In genomic region chrX:12370444-12371089, GRCh38 we compare ENCODE assay signal across 21 cellular contexts.
DNase-seq lines count a peak whose midpoint lies in the region; TF ChIP-seq lines count a peak whose summit lies in the region.
"Had no signal": no experiment of that assay in that cellular context is flagged by ENCODE, and none has a peak within 500 bp of the region (broad histone marks: within the 10 kb centered on the region; RNA-seq: fewer than 3 reads in every experiment).

No MANE protein-coding gene starts in this region.

- no peak overlapping the region for H2BK5ac ChIP-seq in mesenchymal stem cell (ENCODE audit: low read depth, low read length, poor library complexity, severe bottlenecking)

- H3K27ac Mint-ChIP-seq in immature natural killer cell, result no peak overlapping the region
- H3K27ac Mint-ChIP-seq: endodermal cell, naive B cell had no signal

- no peak overlapping the region for H3K18ac ChIP-seq in mesenchymal stem cell (ENCODE audit: low read depth in 1 of 2, low read length in 2 of 2)

- H2BK120ac ChIP-seq in mesenchymal stem cell (ENCODE audit: low read depth, low read length), result no peak overlapping the region

- H2BK15ac ChIP-seq in mesenchymal stem cell (ENCODE audit: low read depth, poor library complexity, severe bottlenecking), result no peak overlapping the region

- 89% methylated on average over 1 of the region's 3 CpGs for WGBS in mesenchymal stem cell

- no peak overlapping the region for H3K4ac ChIP-seq in mesenchymal stem cell (ENCODE audit: low read depth in 1 of 2, low read length in 2 of 2)

- TF ChIP-seq CTCF in AG04449 (IDR thresholded peaks at IDR 0.05; ENCODE audit: insufficient read depth, low read length, missing control alignments), result no peak
- no peak for TF ChIP-seq CTCF in HFF-Myc (IDR thresholded peaks at IDR 0.05; ENCODE audit: low read depth, low read length, missing control alignments)

- POLR2A ChIA-PET in AG04449 (lab: Yijun Ruan, JAX), result no interaction called here

- H3K27me3 ChIP-seq in mesenchymal stem cell (ENCODE audit: control insufficient read depth in 1 of 2, insufficient read depth in 1 of 2, low read length in 2 of 2), result no peaks in the 10 kb centered on the region
- H3K27me3 ChIP-seq: hepatocyte had no signal

- no peaks in the 10 kb centered on the region for H3K4me1 ChIP-seq in mesenchymal stem cell (ENCODE audit: control insufficient read depth, insufficient read depth, low read depth, low read length)
- H3K4me1 ChIP-seq: breast epithelium had no signal

- H3K36me3 Mint-ChIP-seq in immature natural killer cell, result no peaks in the 10 kb centered on the region
- H3K36me3 Mint-ChIP-seq: naive B cell had no signal

- H2AFZ ChIP-seq in mesenchymal stem cell (ENCODE audit: low read depth, low read length), result no peak overlapping the region
- H2AFZ ChIP-seq: hepatocyte had no signal

- peaks cover 0 to 13% (median 2%) of the 10 kb centered on the region in 3 donors for H3K27me3 Mint-ChIP-seq in immature natural killer cell (ENCODE audit: low read depth in 3 of 3)

- H3K4me2 ChIP-seq in mesenchymal stem cell (ENCODE audit: low read length, poor library complexity, severe bottlenecking), result no peak overlapping the region
- H3K4me2 ChIP-seq: hepatocyte had no signal

- no peak overlapping the region for H2AK5ac ChIP-seq in mesenchymal stem cell (ENCODE audit: low read length, severe bottlenecking)

- CTCF ChIA-PET in AG04449 (lab: Yijun Ruan, JAX), result no interaction called here

- H3K4me3 ChIP-seq in AG04449 (ENCODE audit: low read depth, low read length), result no peak overlapping the region
- H3K4me3 ChIP-seq in HFF-Myc (replicated peaks; ENCODE audit: low read depth, low read length), result no peak overlapping the region
- H3K4me3 ChIP-seq in mesenchymal stem cell (ENCODE audit: insufficient read depth in 1 of 2, low read depth in 1 of 2, low read length in 2 of 2), result no peak overlapping the region
- H3K4me3 ChIP-seq: breast epithelium, hepatocyte, thoracic aorta had no signal

- no peak overlapping the region for H2BK12ac ChIP-seq in mesenchymal stem cell (ENCODE audit: low read length in 2 of 2)

- H3K27ac ChIP-seq in mesenchymal stem cell (ENCODE audit: low read length, poor library complexity, severe bottlenecking), result no peak overlapping the region
- H3K27ac ChIP-seq: breast epithelium, hepatocyte, thoracic aorta had no signal

- H3K4me1 Mint-ChIP-seq in immature natural killer cell, result no peaks in the 10 kb centered on the region
- H3K4me1 Mint-ChIP-seq: endodermal cell, naive B cell had no signal

- H3K23ac ChIP-seq in mesenchymal stem cell (ENCODE audit: low read length in 2 of 2), result no peak overlapping the region

- H4K8ac ChIP-seq in mesenchymal stem cell (ENCODE audit: low read length), result no peak overlapping the region

- H3K36me3 ChIP-seq in mesenchymal stem cell (ENCODE audit: control insufficient read depth in 1 of 2, insufficient read depth in 2 of 2, low read depth in 1 of 2, low read length in 2 of 2), result no peaks in the 10 kb centered on the region
- H3K36me3 ChIP-seq: breast epithelium, thoracic aorta had no signal

- H3K79me1 ChIP-seq in mesenchymal stem cell (replicated peaks; ENCODE audit: low read length, poor library complexity, severe bottlenecking), result no peaks in the 10 kb centered on the region

- H3K9ac ChIP-seq in mesenchymal stem cell (ENCODE audit: low read length), result peak overlapping the region; percentile 57

- H3K14ac ChIP-seq in mesenchymal stem cell (ENCODE audit: low read length in 2 of 2), result no peak overlapping the region

- peaks cover 0 to 2% (median 0%) of the 10 kb centered on the region in 6 donors for H3K9me3 Mint-ChIP-seq in immature natural killer cell

- DNase-seq in AG04449 (ENCODE audit: low read depth, low spot score) (peak; percentile 60), HFF-Myc (ENCODE audit: extremely low read depth, low read depth) (peak; percentile 9), epidermal melanocyte (ENCODE audit: insufficient read length, low spot score) (peak; percentile 17), mesenchymal stem cell (peak; percentile 43), immature natural killer cell (no peak), NCI-H2081 treated with DMSO at 0.1 percent for 48 hours (lab: John Stamatoyannopoulos, UW) (no peak)
- no peak for DNase-seq in activated CD4-positive, CD25-positive, alpha-beta regulatory T cell (lab: John Stamatoyannopoulos, UW)
- no peak for DNase-seq in stimulated activated CD4-positive, alpha-beta T cell treated with anti-CD3 and anti-CD28 coated beads, Interleukin-4, amount 100 ng/mL, for 1 hour
- DNase-seq: activated CD4-positive, alpha-beta T cell treated with anti-CD3 and anti-CD28 coated beads for 1 hour; activated naive CD4-positive, alpha-beta T cell treated with Interleukin-2 at 50 U/mL for 16 hours; DMS 273 treated with DMSO at 0.1 percent for 48 hours; endodermal cell; naive B cell; NCI-H2029 treated with DMSO at 0.1 percent for 48 hours; NCI-H774; retina; stimulated activated CD8-positive, alpha-beta memory T cell treated with anti-CD3 and anti-CD28 coated beads, Interleukin-4, amount 100 ng/mL, for 48 hours; T-helper 2 cell had no signal

- H3K9me3 ChIP-seq in mesenchymal stem cell (ENCODE audit: control insufficient read depth, low read length), result no peaks in the 10 kb centered on the region
- H3K9me3 ChIP-seq: breast epithelium, thoracic aorta had no signal

- no peak overlapping the region for H3K4me3 Mint-ChIP-seq in immature natural killer cell
- H3K4me3 Mint-ChIP-seq: endodermal cell, naive B cell had no signal

- no peak overlapping the region for H4K91ac ChIP-seq in mesenchymal stem cell (ENCODE audit: low read length)

Comparison
In these comparisons a context has a peak if more than half of its experiments do, and no peak if none do; other contexts are left out.
1. DNase-seq: peak in AG04449 (single experiment), HFF-Myc (single experiment), epidermal melanocyte (single experiment) and mesenchymal stem cell (single experiment); none in activated CD4-positive, CD25-positive, alpha-beta regulatory T cell (0 of 4), stimulated activated CD4-positive, alpha-beta T cell treated with anti-CD3 and anti-CD28 coated beads, Interleukin-4, amount 100 ng/mL, for 1 hour (single experiment), immature natural killer cell (0 of 3) and NCI-H2081 treated with DMSO at 0.1 percent for 48 hours (single experiment).